ENCODE assay signal across 2 cellular contexts in the genomic region with DNA sequence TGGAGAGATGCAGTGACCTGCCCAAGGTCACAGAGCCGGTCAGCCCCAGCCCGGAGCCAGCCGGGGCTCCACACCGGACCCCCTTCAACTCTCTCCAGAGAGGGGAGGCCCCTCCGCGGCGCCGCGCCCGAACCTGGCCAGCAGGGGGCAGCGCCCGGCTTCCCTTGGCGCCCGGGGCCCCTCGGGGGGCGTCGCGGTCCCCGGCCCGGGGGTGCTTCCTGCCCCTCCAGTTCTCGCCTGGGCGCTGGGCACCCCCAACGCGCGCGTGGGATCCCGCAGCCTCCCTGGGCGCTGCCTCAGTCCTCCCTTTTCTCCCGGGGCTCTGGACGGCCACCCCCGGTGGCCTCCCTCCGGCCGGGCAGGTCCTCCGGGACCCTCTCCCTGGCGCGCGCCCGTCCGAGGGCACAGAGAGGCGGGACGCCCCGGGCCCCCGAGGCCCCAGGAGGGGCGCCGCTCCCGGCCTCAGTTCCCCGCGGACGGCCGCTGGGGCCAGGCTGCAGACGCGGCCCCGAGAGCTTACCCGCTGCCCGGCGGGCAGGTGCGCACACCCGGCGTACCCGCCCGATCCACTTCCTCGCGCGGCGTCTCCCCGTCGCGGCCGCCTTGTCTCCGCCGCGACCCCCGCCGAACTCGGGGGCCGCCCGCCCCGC.
TF ChIP-seq lines count a peak whose summit lies in the region.

No MANE protein-coding gene starts in this region.

TF ChIP-seq in WTC11, 78 proteins besides CTCF, POLR2A, EP300 and RAD21 (continued from another document):
- TF ChIP-seq, protein P1, sequence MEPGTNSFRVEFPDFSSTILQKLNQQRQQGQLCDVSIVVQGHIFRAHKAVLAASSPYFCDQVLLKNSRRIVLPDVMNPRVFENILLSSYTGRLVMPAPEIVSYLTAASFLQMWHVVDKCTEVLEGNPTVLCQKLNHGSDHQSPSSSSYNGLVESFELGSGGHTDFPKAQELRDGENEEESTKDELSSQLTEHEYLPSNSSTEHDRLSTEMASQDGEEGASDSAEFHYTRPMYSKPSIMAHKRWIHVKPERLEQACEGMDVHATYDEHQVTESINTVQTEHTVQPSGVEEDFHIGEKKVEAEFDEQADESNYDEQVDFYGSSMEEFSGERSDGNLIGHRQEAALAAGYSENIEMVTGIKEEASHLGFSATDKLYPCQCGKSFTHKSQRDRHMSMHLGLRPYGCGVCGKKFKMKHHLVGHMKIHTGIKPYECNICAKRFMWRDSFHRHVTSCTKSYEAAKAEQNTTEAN (CRISPR knock-in tag; IDR thresholded peaks at IDR 0.05) = no peak
- TF ChIP-seq ATF1 (CRISPR knock-in tag; IDR thresholded peaks at IDR 0.05) = no peak
- no peak for TF ChIP-seq NR3C1 (CRISPR knock-in tag; conservative IDR thresholded peaks at IDR 0.05; ENCODE audit: low read depth)
- peak; percentile 64 for TF ChIP-seq ZNF121 (CRISPR knock-in tag; IDR thresholded peaks at IDR 0.05)
- no peak for TF ChIP-seq ZNF317 (CRISPR knock-in tag; IDR thresholded peaks at IDR 0.05; ENCODE audit: borderline replicate concordance, low read depth)
- no peak for TF ChIP-seq ZNF671 (CRISPR knock-in tag; IDR thresholded peaks at IDR 0.05)
- TF ChIP-seq CBFB (CRISPR knock-in tag; IDR thresholded peaks at IDR 0.05; ENCODE audit: low read depth) = no peak
- TF ChIP-seq, protein P2, sequence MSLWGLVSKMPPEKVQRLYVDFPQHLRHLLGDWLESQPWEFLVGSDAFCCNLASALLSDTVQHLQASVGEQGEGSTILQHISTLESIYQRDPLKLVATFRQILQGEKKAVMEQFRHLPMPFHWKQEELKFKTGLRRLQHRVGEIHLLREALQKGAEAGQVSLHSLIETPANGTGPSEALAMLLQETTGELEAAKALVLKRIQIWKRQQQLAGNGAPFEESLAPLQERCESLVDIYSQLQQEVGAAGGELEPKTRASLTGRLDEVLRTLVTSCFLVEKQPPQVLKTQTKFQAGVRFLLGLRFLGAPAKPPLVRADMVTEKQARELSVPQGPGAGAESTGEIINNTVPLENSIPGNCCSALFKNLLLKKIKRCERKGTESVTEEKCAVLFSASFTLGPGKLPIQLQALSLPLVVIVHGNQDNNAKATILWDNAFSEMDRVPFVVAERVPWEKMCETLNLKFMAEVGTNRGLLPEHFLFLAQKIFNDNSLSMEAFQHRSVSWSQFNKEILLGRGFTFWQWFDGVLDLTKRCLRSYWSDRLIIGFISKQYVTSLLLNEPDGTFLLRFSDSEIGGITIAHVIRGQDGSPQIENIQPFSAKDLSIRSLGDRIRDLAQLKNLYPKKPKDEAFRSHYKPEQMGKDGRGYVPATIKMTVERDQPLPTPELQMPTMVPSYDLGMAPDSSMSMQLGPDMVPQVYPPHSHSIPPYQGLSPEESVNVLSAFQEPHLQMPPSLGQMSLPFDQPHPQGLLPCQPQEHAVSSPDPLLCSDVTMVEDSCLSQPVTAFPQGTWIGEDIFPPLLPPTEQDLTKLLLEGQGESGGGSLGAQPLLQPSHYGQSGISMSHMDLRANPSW (CRISPR knock-in tag; conservative IDR thresholded peaks at IDR 0.05; ENCODE audit: low read depth) = no peak
- TF ChIP-seq KAT7 (CRISPR knock-in tag; IDR thresholded peaks at IDR 0.05; ENCODE audit: borderline replicate concordance) = 0 out of 2 replicates have a peak, but pooled peaks have one; percentile 49
- TF ChIP-seq SP1 (CRISPR knock-in tag; conservative IDR thresholded peaks at IDR 0.05) = 0 out of 2 replicates have a peak, but pooled peaks have one; percentile 13

TF ChIP-seq in H1, 55 proteins besides CTCF, POLR2A, EP300 and RAD21 (continued from another document):
- TF ChIP-seq SAP30 (IDR thresholded peaks at IDR 0.05; ENCODE audit: insufficient read depth, insufficient replicate concordance, low read length) = no peak
- no peak for TF ChIP-seq RFX5 (IDR thresholded peaks at IDR 0.05; ENCODE audit: borderline replicate concordance, low read depth, low read length)
- peak in 1 of 2 experiments; percentile 60; a peak in 1 of 4 replicates for TF ChIP-seq SIN3A (conservative IDR thresholded peaks at IDR 0.05 in 1 of 2, IDR thresholded peaks at IDR 0.05 in 1 of 2; ENCODE audit: low read depth in 1 of 2, low read length in 2 of 2)
- peak; percentile 24; the same call in 1 of the 2 replicates for TF ChIP-seq GABPA (IDR thresholded peaks at IDR 0.05; ENCODE audit: borderline replicate concordance, insufficient read depth, low read length)
- TF ChIP-seq EZH2 (IDR thresholded peaks at IDR 0.05; ENCODE audit: low read depth, low read length, severe bottlenecking) = peak; percentile 28
- TF ChIP-seq JUN (IDR thresholded peaks at IDR 0.05; ENCODE audit: low read depth, low read length) = no peak
- TF ChIP-seq TAF1 (IDR thresholded peaks at IDR 0.05; ENCODE audit: low read depth, low read length) = peak; percentile 4; the same call in 1 of the 2 replicates
- TF ChIP-seq KDM4A (IDR thresholded peaks at IDR 0.05; ENCODE audit: low read depth, low read length, severe bottlenecking) = peak; percentile 92
